In the genomic region with DNA sequence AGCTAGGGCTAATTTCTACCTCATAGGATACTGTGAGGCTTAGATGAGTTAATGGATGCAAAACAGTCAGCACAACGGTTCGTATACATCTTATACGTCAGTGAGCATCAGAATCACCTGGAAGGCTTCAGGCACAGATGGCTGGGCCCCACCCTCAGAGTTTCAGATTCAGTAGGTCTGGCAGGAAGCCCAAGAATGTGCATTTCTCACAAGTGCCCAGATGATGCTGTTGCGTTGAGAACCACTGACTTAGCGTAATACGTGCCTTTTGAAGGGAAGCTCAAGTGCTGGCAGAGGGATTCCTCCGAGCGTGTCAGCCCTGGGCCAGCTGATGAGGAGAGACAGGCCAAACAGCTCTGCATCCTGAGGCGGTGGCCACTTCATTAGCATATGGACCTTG, we compare ENCODE assay signal across 14 cellular contexts.
DNase-seq lines count a peak whose midpoint lies in the region; ATAC-seq and TF ChIP-seq lines count a peak whose summit lies in the region.
"Had no signal": no experiment of that assay in that cellular context is flagged by ENCODE, and none has a peak within 500 bp of the region (broad histone marks: within the 10 kb centered on the region; RNA-seq: fewer than 3 reads in every experiment).

No MANE protein-coding gene starts in this region.

- 81% methylated on average over 9 of the region's 9 CpGs for WGBS in SK-N-SH (ENCODE audit: low lambda C conversion rate)

- ATAC-seq in GM19324 (IDR thresholded peaks at IDR 0.05; ENCODE audit: low FRiP score, unreplicated experiment) = peak; percentile 75
- ATAC-seq in HG02981 (IDR thresholded peaks at IDR 0.05; ENCODE audit: unreplicated experiment) = peak; percentile 55
- ATAC-seq in HG02970 (IDR thresholded peaks at IDR 0.05; ENCODE audit: low FRiP score, unreplicated experiment) = no peak
- ATAC-seq in left colon = no peak
- ATAC-seq: stimulated activated naive B cell treated with anti-CD40 and anti-IgM and Interleukin-4, amounts not matched to agents 10 μg/mL and 1 μg/mL and 100 μg/mL, for 72 hours had no signal

- TF ChIP-seq RAD21 in SK-N-SH (IDR thresholded peaks at IDR 0.05; ENCODE audit: low read length) = no peak

- no peak for TF ChIP-seq EP300 in SK-N-SH (IDR thresholded peaks at IDR 0.05; ENCODE audit: borderline replicate concordance in 1 of 2, low read depth in 1 of 2, low read length in 1 of 2)

- H3K4me1 ChIP-seq in SK-N-SH (ENCODE audit: control insufficient read depth in 1 of 2, insufficient read depth in 2 of 2, low read depth in 1 of 2, low read length in 1 of 2) = peaks cover 0 to 36% of the 10 kb centered on the region in 2 experiments; a peak in 1 of 4 replicates
- H3K4me1 ChIP-seq: HAP-1 had no signal

- H3F3A ChIP-seq in SK-N-SH (replicated peaks; ENCODE audit: insufficient read depth) = no peaks in the 10 kb centered on the region

- H3K9me3 ChIP-seq in SK-N-SH = no peaks in the 10 kb centered on the region
- H3K9me3 ChIP-seq: HAP-1 had no signal

- H4K20me1 ChIP-seq in SK-N-SH (ENCODE audit: insufficient read depth) = no peaks in the 10 kb centered on the region

- POLR2A ChIA-PET in SK-N-SH (lab: Yijun Ruan, JAX) = no interaction called here

- CTCF ChIA-PET in SK-N-SH (lab: Yijun Ruan, JAX) = interaction anchor here (0.9 to 1.1 kb wide), 3 partner anchors 15 to 451 kb away, joined by 3 read pairs; no protein-coding TSS in a partner anchor

- no peak overlapping the region for H3K4me3 ChIP-seq in AG10803 (ENCODE audit: low read length)
- no peak overlapping the region for H3K4me3 ChIP-seq in SK-N-SH (ENCODE audit: low read depth in 2 of 2, low read length in 1 of 2)
- H3K4me3 ChIP-seq: HAP-1 had no signal

- H3K27ac ChIP-seq in SK-N-SH (ENCODE audit: low read depth in 2 of 2, low read length in 1 of 2) = no peak overlapping the region

- H3K9me2 ChIP-seq in SK-N-SH = no peaks in the 10 kb centered on the region

- H3K79me2 ChIP-seq in SK-N-SH (ENCODE audit: insufficient read depth) = no peaks in the 10 kb centered on the region

- DNase-seq in AG10803 (ENCODE audit: low read depth) (peak; percentile 64), NCI-H2171 treated with DMSO at 0.1 percent for 48 hours (lab: John Stamatoyannopoulos, UW) (peak; percentile 95), left colon (no peak), SK-N-SH (no peak)
- DNase-seq in stimulated activated naive CD4-positive, alpha-beta T cell treated with Interleukin-2 at 50 U/mL for 16 hours (lab: John Stamatoyannopoulos, UW) = no peak
- DNase-seq: KG1; naive B cell; NCI-H774; stimulated activated naive B cell treated with anti-CD40 and anti-IgM and Interleukin-4, amounts not matched to agents 10 μg/mL and 1 μg/mL and 100 μg/mL, for 72 hours; SW 1271 had no signal

- intact Hi-C loops in left colon (cut with DNase I, micrococcal nuclease) = no loop called here

- no peaks in the 10 kb centered on the region for H3K27me3 ChIP-seq in SK-N-SH (ENCODE audit: insufficient read depth)

- no peak for TF ChIP-seq CTCF in AG10803 (conservative IDR thresholded peaks at IDR 0.05; ENCODE audit: low read length)
- TF ChIP-seq CTCF in SK-N-SH (IDR thresholded peaks at IDR 0.05) = no peak

- H3K9ac ChIP-seq in SK-N-SH = no peak overlapping the region

- H3K36me3 ChIP-seq in SK-N-SH (replicated peaks in 1 of 2; ENCODE audit: control insufficient read depth in 1 of 2, insufficient read depth in 2 of 2, low read length in 1 of 2) = no peaks in the 10 kb centered on the region
- H3K36me3 ChIP-seq: HAP-1 had no signal

- no peak overlapping the region for H3K4me2 ChIP-seq in SK-N-SH

- no peak overlapping the region for H2AFZ ChIP-seq in SK-N-SH (ENCODE audit: low read depth)

TF ChIP-seq in SK-N-SH, 30 proteins besides CTCF, POLR2A, EP300 and RAD21:
- TF ChIP-seq GATA2 (CRISPR knock-in tag; IDR thresholded peaks at IDR 0.05) = no peak

Comparison
In these comparisons a context has a peak if more than half of its experiments do, and no peak if none do; other contexts are left out.
1. DNase-seq: peak in AG10803 (single experiment) and NCI-H2171 treated with DMSO at 0.1 percent for 48 hours (single experiment); none in left colon (0 of 2), stimulated activated naive CD4-positive, alpha-beta T cell treated with Interleukin-2 at 50 U/mL for 16 hours (single experiment) and SK-N-SH (single experiment).
2. ATAC-seq: peak in GM19324 (single experiment) and HG02981 (single experiment); none in HG02970 (single experiment) and left colon (single experiment).